In genomic region chr10:102628451-102628911, GRCh38 we compare ENCODE assay signal across 9 cellular contexts. TPM values are rescaled to one million over a fixed set of nuclear protein-coding genes. Genes with fewer than 3 reads are reported as not detected.
DNase-seq lines count a peak whose midpoint lies in the region; ATAC-seq and TF ChIP-seq lines count a peak whose summit lies in the region.
"Had no signal": no experiment of that assay in that cellular context is flagged by ENCODE, and none has a peak within 500 bp of the region (broad histone marks: within the 10 kb centered on the region; RNA-seq: fewer than 3 reads in every experiment).

No MANE protein-coding gene starts in this region.

- intact Hi-C loops in sciatic nerve (cut with DNase I) = no loop called here

- TF ChIP-seq CTCF in hepatocyte (IDR thresholded peaks at IDR 0.05; ENCODE audit: poor library complexity) = no peak

- no peaks in the 10 kb centered on the region for H4K20me1 ChIP-seq in hepatocyte (ENCODE audit: insufficient read depth, poor library complexity, severe bottlenecking)

- H3K9me2 ChIP-seq in hepatocyte (replicated peaks; ENCODE audit: insufficient read depth) = no peaks in the 10 kb centered on the region

- H3K9me3 ChIP-seq in hepatocyte (ENCODE audit: low read depth) = no peaks in the 10 kb centered on the region

- H3K79me2 ChIP-seq in hepatocyte = no peaks in the 10 kb centered on the region

- no peaks in the 10 kb centered on the region for H3K36me3 ChIP-seq in hepatocyte (replicated peaks; ENCODE audit: insufficient read depth, low read depth)

- H3K4me3 ChIP-seq in hepatocyte = no peak overlapping the region

- H3K27ac ChIP-seq in hepatocyte = peak overlapping the region; percentile 96

- peak; percentile 67 for DNase-seq in ELR (ENCODE audit: low read depth)
- peak in 55 of 58 donors; percentile 25 to 90 (median 77) for DNase-seq in anterior cingulate cortex (lab: John Stamatoyannopoulos, UW)
- peak; percentile 35 for DNase-seq in hepatocyte (ENCODE audit: low spot score)
- DNase-seq in sciatic nerve (ENCODE audit: low spot score) = peak; percentile 87
- no peak for DNase-seq in SW480 (ENCODE audit: low spot score)
- no peak for DNase-seq in activated gamma-delta T cell treated with Interleukin-2 at 50 U/mL for 16 hours
- no peak for DNase-seq in cerebellum (ENCODE audit: low spot score)
- DNase-seq: KBM-7 had no signal

- peaks cover 69% of the 10 kb centered on the region for H3K4me1 ChIP-seq in hepatocyte (ENCODE audit: insufficient read depth)

- H3K27me3 ChIP-seq in hepatocyte = no peaks in the 10 kb centered on the region

- WGBS in hepatocyte (ENCODE audit: low lambda C conversion rate, missing lambda C conversion rate) = 71% methylated on average over 11 of the region's 11 CpGs

- no peak overlapping the region for H3K4me2 ChIP-seq in hepatocyte

- ATAC-seq in sciatic nerve (peak; percentile 41), HG03342 (IDR thresholded peaks at IDR 0.05; ENCODE audit: unreplicated experiment) (no peak)

- no peak overlapping the region for H2AFZ ChIP-seq in hepatocyte

RNA-seq across cellular contexts. Expression of gene TRIM8, which starts 15.8 kb away (rescaled TPM):
- 41.3 and 53.3 TPM in 2 replicates for total RNA-seq in hepatocyte
- 61.2 and 63.4 TPM in 2 replicates for polyA plus RNA-seq in hepatocyte
- 164 TPM for total RNA-seq in sciatic nerve
- 50.3 TPM for total RNA-seq in cerebellum

Comparison
In these comparisons a context has a peak if more than half of its experiments do, and no peak if none do; other contexts are left out.
1. DNase-seq: peak in ELR (single experiment), anterior cingulate cortex (55 of 58), hepatocyte (single experiment) and sciatic nerve (single experiment); none in SW480 (single experiment), activated gamma-delta T cell treated with Interleukin-2 at 50 U/mL for 16 hours (single experiment) and cerebellum (single experiment).